Comparison of ENCODE assay signal across 8 cellular contexts in the genomic region with DNA sequence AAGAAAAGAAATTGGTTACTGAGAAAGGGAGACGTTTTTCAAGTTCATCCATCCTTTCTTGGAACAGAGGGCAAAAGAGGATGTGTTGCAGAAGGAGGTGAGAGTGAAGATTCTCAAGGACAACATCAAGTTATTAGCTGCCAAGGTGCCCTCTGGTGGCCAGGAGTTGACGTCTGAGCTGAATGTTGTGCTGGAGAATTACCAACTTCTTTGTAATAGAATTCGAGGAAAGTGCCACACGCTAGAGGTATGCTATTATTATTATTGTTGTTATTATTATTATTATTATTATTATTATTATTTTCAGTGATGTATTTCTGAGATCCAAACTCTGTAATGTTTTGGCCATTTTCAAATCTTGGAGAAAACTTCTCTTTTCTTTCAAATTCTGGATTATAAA.
DNase-seq lines count a peak whose midpoint lies in the region; ATAC-seq and TF ChIP-seq lines count a peak whose summit lies in the region.

No MANE protein-coding gene starts in this region.

- peaks cover 5 to 67% (median 12%) of the 10 kb centered on the region in 3 donors for H3K36me3 Mint-ChIP-seq in naive thymus-derived CD8-positive, alpha-beta T cell
- peaks cover 13 to 19% of the 10 kb centered on the region in 2 donors for H3K36me3 Mint-ChIP-seq in stimulated activated naive B cell treated with anti-CD40 and anti-IgM and Interleukin-4, amounts not matched to agents 10 μg/mL and 1 μg/mL and 100 μg/mL, for 72 hours

- no peaks in the 10 kb centered on the region for H3K9me3 Mint-ChIP-seq in naive thymus-derived CD8-positive, alpha-beta T cell
- no peaks in the 10 kb centered on the region for H3K9me3 Mint-ChIP-seq in stimulated activated naive B cell treated with anti-CD40 and anti-IgM and Interleukin-4, amounts not matched to agents 10 μg/mL and 1 μg/mL and 100 μg/mL, for 72 hours

- POLR2A ChIA-PET in naive thymus-derived CD8-positive, alpha-beta T cell (lab: Charles Lee), result interaction anchor here (0.7 kb wide), 1 partner anchor 263 kb away, joined by 7 read pairs; no protein-coding TSS in a partner anchor

- ATAC-seq in GM19043 (IDR thresholded peaks at IDR 0.05; ENCODE audit: low read depth, unreplicated experiment) (peak; percentile 79), HG03558 (IDR thresholded peaks at IDR 0.05; ENCODE audit: extremely low read depth, unreplicated experiment) (peak; percentile 61)
- ATAC-seq in naive thymus-derived CD8-positive, alpha-beta T cell, result peak; percentile 66 to 74
- peak; percentile 79 to 86 for ATAC-seq in stimulated activated naive B cell treated with anti-CD40 and anti-IgM and Interleukin-4, amounts not matched to agents 10 μg/mL and 1 μg/mL and 100 μg/mL, for 72 hours (replicated peaks)

- H3K4me3 ChIP-seq in BE2C (ENCODE audit: low read depth, low read length), result no peak overlapping the region
- H3K4me3 ChIP-seq in NT2/D1 (ENCODE audit: insufficient read length, low read depth), result no peak overlapping the region
- no peak overlapping the region for H3K4me3 ChIP-seq in epithelial cell of esophagus (ENCODE audit: low read length)

- no peak overlapping the region for H3K9ac ChIP-seq in NT2/D1 (ENCODE audit: insufficient read length, low read depth)

- no peak overlapping the region for H3K4me3 Mint-ChIP-seq in naive thymus-derived CD8-positive, alpha-beta T cell
- no peak overlapping the region for H3K4me3 Mint-ChIP-seq in stimulated activated naive B cell treated with anti-CD40 and anti-IgM and Interleukin-4, amounts not matched to agents 10 μg/mL and 1 μg/mL and 100 μg/mL, for 72 hours

- H3K27me3 ChIP-seq in BE2C (no peaks in the 10 kb centered on the region), NT2/D1 (ENCODE audit: insufficient read depth, insufficient read length) (no peaks in the 10 kb centered on the region)

- TF ChIP-seq CTCF in BE2C (IDR thresholded peaks at IDR 0.05; ENCODE audit: low read depth, low read length), result peak; percentile 77
- peak; percentile 79 for TF ChIP-seq CTCF in epithelial cell of esophagus (IDR thresholded peaks at IDR 0.05; ENCODE audit: insufficient read depth, low read depth, low read length, missing control alignments)

- no peaks in the 10 kb centered on the region for H3K27me3 Mint-ChIP-seq in naive thymus-derived CD8-positive, alpha-beta T cell
- H3K27me3 Mint-ChIP-seq in stimulated activated naive B cell treated with anti-CD40 and anti-IgM and Interleukin-4, amounts not matched to agents 10 μg/mL and 1 μg/mL and 100 μg/mL, for 72 hours, result no peaks in the 10 kb centered on the region

- peak; percentile 67 for DNase-seq in BE2C
- DNase-seq in NT2/D1 (ENCODE audit: low read depth, low spot score), result peak; percentile 44
- DNase-seq in activated CD8-positive, alpha-beta memory T cell treated with anti-CD3 and anti-CD28 coated beads, Interleukin-2, amount 50 U/mL, for 1 hour (ENCODE audit: extremely low read depth), result peak; percentile 36
- DNase-seq in epithelial cell of esophagus (ENCODE audit: low read depth), result peak; percentile 80
- peak; percentile 41 to 86 (median 62) for DNase-seq in naive thymus-derived CD8-positive, alpha-beta T cell
- DNase-seq in stimulated activated naive B cell treated with anti-CD40 and anti-IgM and Interleukin-4, amounts not matched to agents 10 μg/mL and 1 μg/mL and 100 μg/mL, for 72 hours, result peak; percentile 44

- H3K36me3 ChIP-seq in BE2C, result no peaks in the 10 kb centered on the region
- H3K36me3 ChIP-seq in NT2/D1 (ENCODE audit: insufficient read depth, insufficient read length, low read length), result peaks cover 17% of the 10 kb centered on the region

- H3K4me1 ChIP-seq in BE2C (no peaks in the 10 kb centered on the region), NT2/D1 (ENCODE audit: insufficient read depth, insufficient read length) (no peaks in the 10 kb centered on the region)

- H3K27ac Mint-ChIP-seq in naive thymus-derived CD8-positive, alpha-beta T cell, result peak overlapping the region in 4 of 10 donors; percentile 6 to 78 (median 56)
- H3K27ac Mint-ChIP-seq in stimulated activated naive B cell treated with anti-CD40 and anti-IgM and Interleukin-4, amounts not matched to agents 10 μg/mL and 1 μg/mL and 100 μg/mL, for 72 hours, result no peak overlapping the region

- no peaks in the 10 kb centered on the region for H3K9me3 ChIP-seq in BE2C
- H3K9me3 ChIP-seq in NT2/D1 (ENCODE audit: insufficient read depth, low read length), result no peaks in the 10 kb centered on the region

- peaks cover 0 to 3% (median 0%) of the 10 kb centered on the region in 4 donors for H3K4me1 Mint-ChIP-seq in naive thymus-derived CD8-positive, alpha-beta T cell
- H3K4me1 Mint-ChIP-seq in stimulated activated naive B cell treated with anti-CD40 and anti-IgM and Interleukin-4, amounts not matched to agents 10 μg/mL and 1 μg/mL and 100 μg/mL, for 72 hours, result peaks cover 0 to 5% of the 10 kb centered on the region in 2 donors
